Comparison of ENCODE assay signal across 22 cellular contexts in the genomic region with DNA sequence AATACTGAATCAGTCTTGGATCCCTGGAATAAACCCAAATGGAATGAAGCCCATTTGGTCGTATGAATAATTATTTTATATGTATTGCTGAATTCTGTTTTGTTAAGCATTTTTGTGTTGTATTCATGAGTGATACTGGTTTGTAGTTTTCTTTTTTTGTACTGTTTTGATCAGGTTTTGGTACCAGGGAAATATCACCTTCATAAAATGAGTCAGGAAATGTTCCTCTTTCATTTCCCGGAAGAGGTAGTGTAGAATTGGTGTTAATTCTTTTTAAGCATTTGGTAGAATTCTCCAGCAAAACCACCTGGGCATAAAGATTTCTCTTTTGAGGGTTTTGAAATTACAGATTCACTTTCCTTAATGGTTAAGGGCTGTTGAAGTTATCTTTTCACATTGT. TPM values are rescaled to one million over a fixed set of nuclear protein-coding genes. Genes with fewer than 3 reads are reported as not detected.
DNase-seq lines count a peak whose midpoint lies in the region; ATAC-seq and TF ChIP-seq lines count a peak whose summit lies in the region.
"Had no signal": no experiment of that assay in that cellular context is flagged by ENCODE, and none has a peak within 500 bp of the region (broad histone marks: within the 10 kb centered on the region; RNA-seq: fewer than 3 reads in every experiment).

No MANE protein-coding gene starts in this region.

- no peaks in the 10 kb centered on the region for H3K9me3 ChIP-seq in spleen
- H3K9me3 ChIP-seq: BLaER1, Caco-2 had no signal

- H3K4me3 ChIP-seq in fibroblast of mammary gland (ENCODE audit: control insufficient read depth, low read depth, low read length), result no peak overlapping the region
- no peak overlapping the region for H3K4me3 ChIP-seq in spleen
- H3K4me3 ChIP-seq: BLaER1 had no signal

- peak overlapping the region in 3 of 8 donors; percentile 1 to 13 (median 5) for H3K27ac ChIP-seq in spleen
- H3K27ac ChIP-seq: BLaER1, RWPE1 had no signal

- peak; percentile 45 to 58 for ATAC-seq in activated T-cell treated with anti-CD3 and anti-CD28 coated beads, Interleukin-2, amount 50 U/mL, for 72 hours (replicated peaks in 1 of 2)
- ATAC-seq in GM19351 (IDR thresholded peaks at IDR 0.05; ENCODE audit: unreplicated experiment), result no peak

- TF ChIP-seq CTCF in fibroblast of mammary gland (conservative IDR thresholded peaks at IDR 0.05; ENCODE audit: control insufficient read depth, insufficient read depth, low read depth, low read length) (no peak), spleen (IDR thresholded peaks at IDR 0.05 in 8 of 11, conservative IDR thresholded peaks at IDR 0.05 in 3 of 11) (no peak)

- no peaks in the 10 kb centered on the region for H3K27me3 Mint-ChIP-seq in activated T-cell treated with anti-CD3 and anti-CD28 coated beads, Interleukin-2, amount 50 U/mL, for 72 hours (ENCODE audit: low read depth)
- peaks cover 2% of the 10 kb centered on the region for H3K27me3 Mint-ChIP-seq in activated T-helper 1 cell treated with anti-CD3 and anti-CD28 coated beads, Interleukin-12 subunit alpha, Interleukin-12 subunit beta, Interleukin-2, Interleukin-4 antibody, amounts not matched to agents 30 ng/mL and 10 ng/mL and 1 ng/mL, durations not matched to agents 14 hours and 24 hours and 36 hours (ENCODE audit: insufficient read depth)
- no peaks in the 10 kb centered on the region for H3K27me3 Mint-ChIP-seq in activated naive CD8-positive, alpha-beta T cell
- H3K27me3 Mint-ChIP-seq: CD4-positive, alpha-beta memory T cell had no signal

- peak overlapping the region; percentile 13 to 54 for H3K4me3 Mint-ChIP-seq in activated T-cell treated with anti-CD3 and anti-CD28 coated beads, Interleukin-2, amount 50 U/mL, for 72 hours
- H3K4me3 Mint-ChIP-seq in activated T-helper 1 cell treated with anti-CD3 and anti-CD28 coated beads, Interleukin-12 subunit alpha, Interleukin-12 subunit beta, Interleukin-2, Interleukin-4 antibody, amounts not matched to agents 30 ng/mL and 10 ng/mL and 1 ng/mL, durations not matched to agents 14 hours and 24 hours and 36 hours, result no peak overlapping the region
- peak overlapping the region; percentile 62 for H3K4me3 Mint-ChIP-seq in activated naive CD8-positive, alpha-beta T cell
- H3K4me3 Mint-ChIP-seq: CD4-positive, alpha-beta memory T cell had no signal

- peaks cover 5 to 41% (median 14%) of the 10 kb centered on the region in 6 donors for H3K4me1 ChIP-seq in spleen
- H3K4me1 ChIP-seq: BLaER1, Caco-2 had no signal

- H3K27me3 ChIP-seq in spleen (replicated peaks in 1 of 7), result no peaks in the 10 kb centered on the region
- H3K27me3 ChIP-seq: BLaER1 had no signal

- WGBS in spleen, 5 donors, result 51 to 64% (median 57%) methylated on average over 2 of the region's 2 CpGs

- peak overlapping the region; percentile 68 for H3K27ac Mint-ChIP-seq in activated T-cell treated with anti-CD3 and anti-CD28 coated beads, Interleukin-2, amount 50 U/mL, for 72 hours
- H3K27ac Mint-ChIP-seq in activated T-helper 1 cell treated with anti-CD3 and anti-CD28 coated beads, Interleukin-12 subunit alpha, Interleukin-12 subunit beta, Interleukin-2, Interleukin-4 antibody, amounts not matched to agents 30 ng/mL and 10 ng/mL and 1 ng/mL, durations not matched to agents 14 hours and 24 hours and 36 hours, result peak overlapping the region; percentile 14
- peak overlapping the region; percentile 64 for H3K27ac Mint-ChIP-seq in activated naive CD8-positive, alpha-beta T cell

- no peak for DNase-seq in activated T-cell treated with anti-CD3 and anti-CD28 coated beads, Interleukin-2, amount 50 U/mL, for 72 hours
- no peak for DNase-seq in activated T-cell treated with anti-CD3 and anti-CD28 coated beads for 4 hours
- DNase-seq in activated T-helper 1 cell treated with anti-CD3 and anti-CD28 coated beads, Interleukin-12 subunit alpha, Interleukin-12 subunit beta, Interleukin-2, Interleukin-4 antibody, amounts not matched to agents 30 ng/mL and 10 ng/mL and 1 ng/mL, durations not matched to agents 14 hours and 24 hours and 36 hours (ENCODE audit: low spot score), result no peak
- peak; percentile 34 for DNase-seq in fibroblast of mammary gland (ENCODE audit: low read depth)
- no peak for DNase-seq in spleen
- DNase-seq: Caco-2; CD4-positive, alpha-beta memory T cell; DMS 273 treated with DMSO at 0.1 percent for 48 hours; DMS79 treated with DMSO at 0.1 percent for 48 hours; H7; Kasumi-1; NCI-H1694; NCI-H2081; NCI-H2171; NCI-H345; NCI-H524; NCI-H774; NK-92 treated with Interleukin-12 subunit alpha and Interleukin-12 subunit beta, amount 100 ng/mL, for 24 hours had no signal

- intact Hi-C loops in activated T-helper 1 cell treated with anti-CD3 and anti-CD28 coated beads, Interleukin-12 subunit alpha, Interleukin-12 subunit beta, Interleukin-2, Interleukin-4 antibody, amounts not matched to agents 30 ng/mL and 10 ng/mL and 1 ng/mL, durations not matched to agents 14 hours and 24 hours and 36 hours (cut with micrococcal nuclease), result no loop called here
- intact Hi-C loops in spleen (cut with DNase I; ENCODE audit: low total_unique reads), result no loop called here

- no peak for TF ChIP-seq POLR2A in spleen (IDR thresholded peaks at IDR 0.05)

- peaks cover 1 to 3% of the 10 kb centered on the region in 2 donors for H3K36me3 Mint-ChIP-seq in activated T-cell treated with anti-CD3 and anti-CD28 coated beads, Interleukin-2, amount 50 U/mL, for 72 hours (ENCODE audit: insufficient read depth in 2 of 2)
- H3K36me3 Mint-ChIP-seq in activated T-helper 1 cell treated with anti-CD3 and anti-CD28 coated beads, Interleukin-12 subunit alpha, Interleukin-12 subunit beta, Interleukin-2, Interleukin-4 antibody, amounts not matched to agents 30 ng/mL and 10 ng/mL and 1 ng/mL, durations not matched to agents 14 hours and 24 hours and 36 hours (ENCODE audit: low read depth), result peaks cover 15% of the 10 kb centered on the region
- H3K36me3 Mint-ChIP-seq in activated naive CD8-positive, alpha-beta T cell, result peaks cover 14% of the 10 kb centered on the region
- H3K36me3 Mint-ChIP-seq: CD4-positive, alpha-beta memory T cell had no signal

- peaks cover 53% of the 10 kb centered on the region for H3K4me1 Mint-ChIP-seq in activated T-cell treated with anti-CD3 and anti-CD28 coated beads, Interleukin-2, amount 50 U/mL, for 72 hours (ENCODE audit: low read depth)
- peaks cover 44% of the 10 kb centered on the region for H3K4me1 Mint-ChIP-seq in activated T-helper 1 cell treated with anti-CD3 and anti-CD28 coated beads, Interleukin-12 subunit alpha, Interleukin-12 subunit beta, Interleukin-2, Interleukin-4 antibody, amounts not matched to agents 30 ng/mL and 10 ng/mL and 1 ng/mL, durations not matched to agents 14 hours and 24 hours and 36 hours (ENCODE audit: low read depth)
- H3K4me1 Mint-ChIP-seq in activated naive CD8-positive, alpha-beta T cell (ENCODE audit: low read depth), result peaks cover 60% of the 10 kb centered on the region

- no peaks in the 10 kb centered on the region for H3K9me3 Mint-ChIP-seq in activated T-cell treated with anti-CD3 and anti-CD28 coated beads, Interleukin-2, amount 50 U/mL, for 72 hours
- no peaks in the 10 kb centered on the region for H3K9me3 Mint-ChIP-seq in activated T-helper 1 cell treated with anti-CD3 and anti-CD28 coated beads, Interleukin-12 subunit alpha, Interleukin-12 subunit beta, Interleukin-2, Interleukin-4 antibody, amounts not matched to agents 30 ng/mL and 10 ng/mL and 1 ng/mL, durations not matched to agents 14 hours and 24 hours and 36 hours
- H3K9me3 Mint-ChIP-seq in activated naive CD8-positive, alpha-beta T cell (ENCODE audit: low read depth), result no peaks in the 10 kb centered on the region
- H3K9me3 Mint-ChIP-seq: CD4-positive, alpha-beta memory T cell had no signal

- no peaks in the 10 kb centered on the region for H3K36me3 ChIP-seq in spleen
- H3K36me3 ChIP-seq: BLaER1 had no signal

RNA-seq across cellular contexts. Expression of a gene that starts 13.3 kb away (rescaled TPM):
- 10 to 100 TPM; 60.8 to 68.6 TPM for total RNA-seq in activated T-cell treated with anti-CD3 and anti-CD28 coated beads, Interleukin-2, amount 50 U/mL, for 72 hours
- 56.2 and 56.3 TPM in 2 replicates for total RNA-seq in activated T-helper 1 cell treated with anti-CD3 and anti-CD28 coated beads, Interleukin-12 subunit alpha, Interleukin-12 subunit beta, Interleukin-2, Interleukin-4 antibody, amounts not matched to agents 30 ng/mL and 10 ng/mL and 1 ng/mL, durations not matched to agents 14 hours and 24 hours and 36 hours
- total RNA-seq in spleen, result 100 to 1,000 TPM; 101 to 185 (median 137) TPM
- 10 to 100 TPM; 12.0 to 47.1 (median 28.8) TPM for polyA plus RNA-seq in spleen

Comparison
In these comparisons a context has a peak if more than half of its experiments do, and no peak if none do; other contexts are left out.
1. H3K27ac Mint-ChIP-seq: peak in every context shown above with its lines; median percentile 68 in activated T-cell treated with anti-CD3 and anti-CD28 coated beads, Interleukin-2, amount 50 U/mL, for 72 hours; 64 in activated naive CD8-positive, alpha-beta T cell; 14 in activated T-helper 1 cell treated with anti-CD3 and anti-CD28 coated beads, Interleukin-12 subunit alpha, Interleukin-12 subunit beta, Interleukin-2, Interleukin-4 antibody, amounts not matched to agents 30 ng/mL and 10 ng/mL and 1 ng/mL, durations not matched to agents 14 hours and 24 hours and 36 hours.